In genomic region chr2:9167718-9168657, GRCh38 we compare ENCODE assay signal across 21 cellular contexts. TPM values are rescaled to one million over a fixed set of nuclear protein-coding genes. Genes with fewer than 3 reads are reported as not detected.
A peak's percentile ranks its signal among the peaks of the same experiment; 100 is the strongest.
DNase-seq lines count a peak whose midpoint lies in the region; ATAC-seq and TF ChIP-seq lines count a peak whose summit lies in the region.
"Had no signal": no experiment of that assay in that cellular context is flagged by ENCODE, and none has a peak within 500 bp of the region (broad histone marks: within the 10 kb centered on the region; RNA-seq: fewer than 3 reads in every experiment).

No MANE protein-coding gene starts in this region.

- no peak overlapping the region for H2BK120ac ChIP-seq in mesendoderm (ENCODE audit: low read depth, low read length)

- POLR2A ChIA-PET in T-cell (lab: Charles Lee), result no interaction called here

- TF ChIP-seq CTCF in natural killer cell (IDR thresholded peaks at IDR 0.05), result no peak

- no peak overlapping the region for H3K18ac ChIP-seq in mesendoderm (ENCODE audit: low read length)

- DNase-seq in natural killer cell treated with Interleukin-12 subunit alpha and Interleukin-12 subunit beta and Interleukin-15 and Interleukin-18, amount 100 ng/mL, for 72 hours (ENCODE audit: low spot score), result peak; percentile 34
- DNase-seq in natural killer cell (no peak), SHP77 (lab: John Stamatoyannopoulos, UW) (peak; percentile 72 to 81), mesendoderm (no peak), anterior cingulate cortex (lab: John Stamatoyannopoulos, UW) (no peak), NCI-H446 (lab: John Stamatoyannopoulos, UW) (no peak), D341Med (ENCODE audit: low spot score) (no peak), T-cell (no peak)
- DNase-seq: activated CD4-positive, alpha-beta T cell treated with anti-CD3 and anti-CD28 coated beads, Interleukin-2, amount 50 U/mL, for 48 hours; activated naive CD4-positive, alpha-beta T cell treated with Interleukin-2 at 50 U/mL for 16 hours; activated T-cell treated with anti-CD3 and anti-CD28 coated beads, Interleukin-2, amount 50 U/mL, for 1 hour; CD4-positive, CD25-positive, alpha-beta regulatory T cell; effector memory CD8-positive, alpha-beta T cell; GOT3; naive thymus-derived CD8-positive, alpha-beta T cell; stimulated activated CD4-positive, alpha-beta T cell treated with anti-CD3 and anti-CD28 coated beads, Interleukin-15, amount 100 ng/mL, for 24 hours; stimulated activated naive B cell treated with anti-CD40 and anti-IgM and Interleukin-4, amounts not matched to agents 10 μg/mL and 1 μg/mL and 100 μg/mL, for 72 hours; SW 1271; transverse colon had no signal

- no peak overlapping the region for H3K27ac ChIP-seq in mesendoderm (ENCODE audit: low read depth, low read length)
- H3K27ac ChIP-seq: transverse colon had no signal

- H4K8ac ChIP-seq in mesendoderm (ENCODE audit: low read depth, low read length), result no peak overlapping the region

- H3K36me3 Mint-ChIP-seq in natural killer cell treated with Interleukin-12 subunit alpha and Interleukin-12 subunit beta and Interleukin-15 and Interleukin-18, amount 100 ng/mL, for 72 hours, result no peaks in the 10 kb centered on the region
- H3K36me3 Mint-ChIP-seq in natural killer cell (no peaks in the 10 kb centered on the region), T-cell (no peaks in the 10 kb centered on the region)
- H3K36me3 Mint-ChIP-seq: CD4-positive, CD25-positive, alpha-beta regulatory T cell; IgD-negative memory B cell; naive thymus-derived CD8-positive, alpha-beta T cell; stimulated activated naive B cell treated with anti-CD40 and anti-IgM and Interleukin-4, amounts not matched to agents 10 μg/mL and 1 μg/mL and 100 μg/mL, for 72 hours had no signal

- H3K9me3 Mint-ChIP-seq in natural killer cell treated with Interleukin-12 subunit alpha and Interleukin-12 subunit beta and Interleukin-15 and Interleukin-18, amount 100 ng/mL, for 72 hours, result no peaks in the 10 kb centered on the region
- H3K9me3 Mint-ChIP-seq in natural killer cell (no peaks in the 10 kb centered on the region), T-cell (no peaks in the 10 kb centered on the region)
- H3K9me3 Mint-ChIP-seq: CD4-positive, CD25-positive, alpha-beta regulatory T cell; effector memory CD8-positive, alpha-beta T cell; naive thymus-derived CD8-positive, alpha-beta T cell; stimulated activated naive B cell treated with anti-CD40 and anti-IgM and Interleukin-4, amounts not matched to agents 10 μg/mL and 1 μg/mL and 100 μg/mL, for 72 hours had no signal

- no peak overlapping the region for H3K4me2 ChIP-seq in mesendoderm (ENCODE audit: low read length)

- H3K79me1 ChIP-seq in mesendoderm (ENCODE audit: low read length), result no peaks in the 10 kb centered on the region

- no peak overlapping the region for H3K4me3 ChIP-seq in mesendoderm (ENCODE audit: low read length)
- H3K4me3 ChIP-seq: ascending aorta, transverse colon had no signal

- no peak overlapping the region for H3K4me3 Mint-ChIP-seq in natural killer cell treated with Interleukin-12 subunit alpha and Interleukin-12 subunit beta and Interleukin-15 and Interleukin-18, amount 100 ng/mL, for 72 hours
- H3K4me3 Mint-ChIP-seq in natural killer cell, result no peak overlapping the region
- H3K4me3 Mint-ChIP-seq in T-cell, result no peak overlapping the region
- H3K4me3 Mint-ChIP-seq: effector memory CD8-positive, alpha-beta T cell; naive thymus-derived CD8-positive, alpha-beta T cell; stimulated activated naive B cell treated with anti-CD40 and anti-IgM and Interleukin-4, amounts not matched to agents 10 μg/mL and 1 μg/mL and 100 μg/mL, for 72 hours had no signal

- H4K5ac ChIP-seq in mesendoderm (ENCODE audit: low read length), result no peak overlapping the region

- CTCF ChIA-PET in T-cell (lab: Charles Lee), result no interaction called here

- H3K4ac ChIP-seq in mesendoderm (ENCODE audit: low read depth, low read length), result no peak overlapping the region

- no peak overlapping the region for H2AK5ac ChIP-seq in mesendoderm (ENCODE audit: low read length)

- intact Hi-C loops in natural killer cell (cut with micrococcal nuclease), result no loop called here

- no peak overlapping the region for H3K56ac ChIP-seq in mesendoderm (ENCODE audit: low read length)

- H2BK15ac ChIP-seq in mesendoderm (replicated peaks; ENCODE audit: low read depth), result no peak overlapping the region

- no CpG with 5 or more reads among the region's 13 CpGs for WGBS in mesendoderm (ENCODE audit: extremely low coverage, insufficient coverage, low lambda C conversion rate)

- H3K23ac ChIP-seq in mesendoderm (ENCODE audit: low read length), result peak overlapping the region; percentile 9

- no peak overlapping the region for H2BK5ac ChIP-seq in mesendoderm (ENCODE audit: low read length)

- no peaks in the 10 kb centered on the region for H3K79me2 ChIP-seq in mesendoderm (ENCODE audit: control insufficient read depth, insufficient read depth, low read length)

- no peaks in the 10 kb centered on the region for H3K36me3 ChIP-seq in mesendoderm (ENCODE audit: control insufficient read depth, insufficient read depth, low read length)
- H3K36me3 ChIP-seq: ascending aorta, transverse colon had no signal

- H3K27me3 ChIP-seq in mesendoderm (ENCODE audit: insufficient read depth, low read length, poor library complexity), result no peaks in the 10 kb centered on the region
- H3K27me3 ChIP-seq: ascending aorta, transverse colon had no signal

- peaks cover 9 to 23% of the 10 kb centered on the region in 2 donors for H3K27me3 Mint-ChIP-seq in natural killer cell treated with Interleukin-12 subunit alpha and Interleukin-12 subunit beta and Interleukin-15 and Interleukin-18, amount 100 ng/mL, for 72 hours
- peaks cover 13 to 31% of the 10 kb centered on the region in 2 donors for H3K27me3 Mint-ChIP-seq in natural killer cell (ENCODE audit: low read depth in 2 of 2)
- peaks cover 23 to 27% of the 10 kb centered on the region in 2 donors for H3K27me3 Mint-ChIP-seq in T-cell

- peaks cover 0 to 4% of the 10 kb centered on the region in 2 donors for H3K4me1 Mint-ChIP-seq in natural killer cell treated with Interleukin-12 subunit alpha and Interleukin-12 subunit beta and Interleukin-15 and Interleukin-18, amount 100 ng/mL, for 72 hours (ENCODE audit: low read depth in 2 of 2)
- H3K4me1 Mint-ChIP-seq in natural killer cell (no peaks in the 10 kb centered on the region), T-cell (peaks cover 0 to 2% (median 0%) of the 10 kb centered on the region in 3 donors)
- H3K4me1 Mint-ChIP-seq: CD4-positive, CD25-positive, alpha-beta regulatory T cell had no signal

- no peak overlapping the region for H3K9ac ChIP-seq in mesendoderm (ENCODE audit: low read length)

- no peak overlapping the region for H3K27ac Mint-ChIP-seq in natural killer cell treated with Interleukin-12 subunit alpha and Interleukin-12 subunit beta and Interleukin-15 and Interleukin-18, amount 100 ng/mL, for 72 hours
- H3K27ac Mint-ChIP-seq in natural killer cell, result no peak overlapping the region
- H3K27ac Mint-ChIP-seq in T-cell, result no peak overlapping the region
- H3K27ac Mint-ChIP-seq: CD4-positive, CD25-positive, alpha-beta regulatory T cell; effector memory CD8-positive, alpha-beta T cell; IgD-negative memory B cell; naive thymus-derived CD8-positive, alpha-beta T cell; stimulated activated naive B cell treated with anti-CD40 and anti-IgM and Interleukin-4, amounts not matched to agents 10 μg/mL and 1 μg/mL and 100 μg/mL, for 72 hours had no signal

- H3K4me1 ChIP-seq in mesendoderm (ENCODE audit: control insufficient read depth, low read depth, low read length), result no peaks in the 10 kb centered on the region

- no peak for ATAC-seq in natural killer cell treated with Interleukin-12 subunit alpha and Interleukin-12 subunit beta and Interleukin-15 and Interleukin-18, amount 100 ng/mL, for 72 hours
- no peak for ATAC-seq in natural killer cell
- ATAC-seq in T-cell (replicated peaks in 1 of 4), result no peak
- ATAC-seq: effector memory CD8-positive, alpha-beta T cell; naive thymus-derived CD8-positive, alpha-beta T cell; stimulated activated naive B cell treated with anti-CD40 and anti-IgM and Interleukin-4, amounts not matched to agents 10 μg/mL and 1 μg/mL and 100 μg/mL, for 72 hours had no signal

RNA-seq across cellular contexts. Expression of gene ASAP2, which starts 38.6 kb away (rescaled TPM):
- total RNA-seq in natural killer cell treated with Interleukin-12 subunit alpha and Interleukin-12 subunit beta and Interleukin-15 and Interleukin-18, amount 100 ng/mL, for 72 hours, result not detected
- total RNA-seq in natural killer cell (1 to 10 TPM in 1 of 3 donors, under 1 TPM in 2; 0.20 to 1.8 (median 0.60) TPM), T-cell (under 1 TPM in 4 of 5 donors, not detected in 1; 0.10 to 0.38 (median 0.27) TPM)
- 3.8 TPM for polyA plus RNA-seq in mesendoderm (2013, experiment 1 of 2)
- polyA plus RNA-seq in mesendoderm (2013, experiment 2 of 2), result 4.6 TPM
- total RNA-seq: naive thymus-derived CD8-positive, alpha-beta T cell had no signal
- polyA plus RNA-seq: CD4-positive, CD25-positive, alpha-beta regulatory T cell; IgD-negative memory B cell; naive thymus-derived CD8-positive, alpha-beta T cell had no signal

Comparison
In these comparisons a context has a peak if more than half of its experiments do, and no peak if none do; other contexts are left out.
1. DNase-seq: peak in natural killer cell treated with Interleukin-12 subunit alpha and Interleukin-12 subunit beta and Interleukin-15 and Interleukin-18, amount 100 ng/mL, for 72 hours (single experiment) and SHP77 (2 of 2); none in natural killer cell (single experiment), mesendoderm (single experiment), anterior cingulate cortex (0 of 58), NCI-H446 (0 of 2), D341Med (single experiment) and T-cell (0 of 34).